In the genomic region with DNA sequence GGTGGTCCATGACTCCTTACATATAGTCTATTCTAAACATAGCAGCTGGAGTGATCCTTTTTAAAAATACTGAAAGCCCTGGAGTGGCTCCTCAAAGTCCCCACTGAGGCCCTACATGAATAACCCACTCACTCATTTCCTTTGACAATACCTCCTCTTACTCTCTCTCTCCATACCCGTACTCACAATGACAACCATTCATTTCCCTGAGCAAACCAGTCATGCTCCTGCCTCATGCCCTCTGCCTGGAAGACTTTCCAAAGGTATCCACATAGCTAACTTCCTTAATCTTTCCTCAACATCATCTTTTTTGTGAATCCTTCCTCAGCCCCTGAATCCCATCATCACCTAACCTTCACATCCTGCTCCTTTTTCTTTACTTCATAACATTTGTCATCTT, we compare ENCODE assay signal across 1 cellular context.
TF ChIP-seq lines count a peak whose summit lies in the region.

No MANE protein-coding gene starts in this region.

TF ChIP-seq in neural cell, 6 proteins besides CTCF, POLR2A, EP300 and RAD21:
- no peak for TF ChIP-seq POLR2AphosphoS5 (IDR thresholded peaks at IDR 0.05)
- TF ChIP-seq MXI1 (conservative IDR thresholded peaks at IDR 0.05; ENCODE audit: poor library complexity, severe bottlenecking), result no peak
